Comparison of ENCODE assay signal across 17 cellular contexts in the genomic region with DNA sequence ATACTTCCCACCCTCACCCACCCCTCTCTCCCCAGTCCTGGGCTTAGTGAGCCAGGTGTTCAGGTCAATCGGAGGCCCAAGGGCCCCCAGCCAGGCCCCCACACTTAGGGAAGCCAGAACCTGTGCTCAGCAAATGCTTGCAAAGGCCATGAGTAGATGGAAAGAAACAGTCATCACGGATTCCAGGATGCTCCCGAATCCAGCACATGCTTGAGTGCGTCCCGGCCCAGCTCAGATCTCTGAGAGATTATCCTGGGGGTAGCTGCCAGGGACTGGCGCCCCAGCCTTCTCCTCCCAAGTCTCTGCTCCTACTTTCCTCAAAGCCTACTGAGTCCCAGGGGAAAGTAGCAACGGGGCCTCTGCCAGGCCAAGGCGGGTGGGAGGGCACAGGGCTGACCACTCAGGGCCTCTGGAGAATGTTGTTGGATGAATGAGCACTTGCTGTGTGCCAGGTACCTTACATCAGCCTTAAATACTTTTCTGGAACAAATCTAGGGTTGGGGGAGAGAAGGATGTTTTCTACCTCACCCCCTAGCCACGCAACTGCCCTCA.
"Had no signal": no experiment of that assay in that cellular context is flagged by ENCODE, and none has a peak within 500 bp of the region (broad histone marks: within the 10 kb centered on the region; RNA-seq: fewer than 3 reads in every experiment).

No MANE protein-coding gene starts in this region.

- H3K36me3 ChIP-seq: adrenal gland, esophagus muscularis mucosa, ovary, sigmoid colon, thoracic aorta, uterus had no signal

- ATAC-seq: body of pancreas; stimulated activated effector memory CD8-positive, alpha-beta T cell treated with anti-CD3 and anti-CD28 coated beads, Interleukin-12 subunit alpha, Interleukin-12 subunit beta, amount 100 ng/mL, for 72 hours had no signal

- H3K4me3 ChIP-seq: adrenal gland, body of pancreas, coronary artery, esophagus muscularis mucosa, ovary, sigmoid colon, thoracic aorta, uterus had no signal

- H3K9me3 Mint-ChIP-seq: activated naive CD4-positive, alpha-beta T cell treated with anti-CD3 and anti-CD28 coated beads, Interleukin-2, amount 50 U/mL, for 24 hours; stimulated activated effector memory CD8-positive, alpha-beta T cell treated with anti-CD3 and anti-CD28 coated beads, Interleukin-12 subunit alpha, Interleukin-12 subunit beta, amount 100 ng/mL, for 72 hours had no signal

- H3K27ac ChIP-seq: body of pancreas, coronary artery, esophagus muscularis mucosa, ovary, sigmoid colon, thoracic aorta, uterus had no signal

- H3K27ac Mint-ChIP-seq: activated naive CD4-positive, alpha-beta T cell treated with anti-CD3 and anti-CD28 coated beads, Interleukin-2, amount 50 U/mL, for 24 hours; stimulated activated effector memory CD8-positive, alpha-beta T cell treated with anti-CD3 and anti-CD28 coated beads, Interleukin-12 subunit alpha, Interleukin-12 subunit beta, amount 100 ng/mL, for 72 hours had no signal

- H3K4me3 Mint-ChIP-seq: activated naive CD4-positive, alpha-beta T cell treated with anti-CD3 and anti-CD28 coated beads, Interleukin-2, amount 50 U/mL, for 24 hours; stimulated activated effector memory CD8-positive, alpha-beta T cell treated with anti-CD3 and anti-CD28 coated beads, Interleukin-12 subunit alpha, Interleukin-12 subunit beta, amount 100 ng/mL, for 72 hours had no signal

- H3K4me1 ChIP-seq: body of pancreas, esophagus muscularis mucosa, sigmoid colon, uterus had no signal

- H3K27me3 ChIP-seq: adrenal gland, body of pancreas, ovary, sigmoid colon, uterus had no signal

- H3K4me1 Mint-ChIP-seq: activated naive CD4-positive, alpha-beta T cell treated with anti-CD3 and anti-CD28 coated beads, Interleukin-2, amount 50 U/mL, for 24 hours; stimulated activated effector memory CD8-positive, alpha-beta T cell treated with anti-CD3 and anti-CD28 coated beads, Interleukin-12 subunit alpha, Interleukin-12 subunit beta, amount 100 ng/mL, for 72 hours had no signal

- DNase-seq: activated CD4-positive, CD25-positive, alpha-beta regulatory T cell treated with anti-CD3 and anti-CD28 coated beads, Interleukin-2, amount 50 U/mL, for 72 hours; activated T-cell treated with anti-CD3 and anti-CD28 coated beads, Interleukin-2, amount 50 U/mL, for 1 hour; body of pancreas; caudate nucleus; hypothalamus; kidney glomerular epithelial cell; sigmoid colon; stimulated activated CD4-positive, alpha-beta T cell treated with anti-CD3 and anti-CD28 coated beads, Interleukin-12 subunit alpha, Interleukin-12 subunit beta, amount 100 ng/mL, for 4 hours; stimulated activated CD4-positive, alpha-beta T cell treated with anti-CD3 and anti-CD28 coated beads, Interleukin-2, amount 100 ng/mL, for 24 hours had no signal

- H3K36me3 Mint-ChIP-seq: activated naive CD4-positive, alpha-beta T cell treated with anti-CD3 and anti-CD28 coated beads, Interleukin-2, amount 50 U/mL, for 24 hours; stimulated activated effector memory CD8-positive, alpha-beta T cell treated with anti-CD3 and anti-CD28 coated beads, Interleukin-12 subunit alpha, Interleukin-12 subunit beta, amount 100 ng/mL, for 72 hours had no signal

- H3K9me3 ChIP-seq: adrenal gland, body of pancreas, esophagus muscularis mucosa, ovary, sigmoid colon, thoracic aorta, uterus had no signal
